ENCODE assay signal across 3 cellular contexts in genomic region chr20:34013532-34013931, GRCh38.
TF ChIP-seq lines count a peak whose summit lies in the region.

No MANE protein-coding gene starts in this region.

TF ChIP-seq in SK-N-SH, 30 proteins besides CTCF, POLR2A, EP300 and RAD21 (continued from another document):
- TF ChIP-seq IRF3 (IDR thresholded peaks at IDR 0.05; ENCODE audit: low read depth, low read length) (no peak), RFX5 (IDR thresholded peaks at IDR 0.05; ENCODE audit: low read length) (no peak), EZH2phosphoT487 (IDR thresholded peaks at IDR 0.05; ENCODE audit: borderline replicate concordance, low read depth) (no peak), ZBTB33 (IDR thresholded peaks at IDR 0.05; ENCODE audit: borderline replicate concordance, low read depth) (no peak), GATA2 (CRISPR knock-in tag; IDR thresholded peaks at IDR 0.05) (peak; percentile 46; the same call in 1 of the 2 replicates), NFIC (IDR thresholded peaks at IDR 0.05; ENCODE audit: borderline replicate concordance) (no peak)

TF ChIP-seq in SK-N-SH treated with all-trans-retinoic acid at 6 μM for 48 hours, 23 proteins besides CTCF, POLR2A, EP300 and RAD21 (continued from another document):
- no peak for TF ChIP-seq CREB5 (CRISPR knock-in tag; IDR thresholded peaks at IDR 0.05; ENCODE audit: low read depth)
- no peak for TF ChIP-seq PATZ1 (CRISPR knock-in tag; IDR thresholded peaks at IDR 0.05; ENCODE audit: borderline replicate concordance)
- TF ChIP-seq BACH2 (CRISPR knock-in tag; IDR thresholded peaks at IDR 0.05; ENCODE audit: borderline replicate concordance) = no peak
- TF ChIP-seq SNAI2 (CRISPR knock-in tag; IDR thresholded peaks at IDR 0.05) = no peak
- TF ChIP-seq ZNF565 (CRISPR knock-in tag; conservative IDR thresholded peaks at IDR 0.05; ENCODE audit: low read depth) = no peak
- TF ChIP-seq TSHZ2 (CRISPR knock-in tag; IDR thresholded peaks at IDR 0.05) = no peak
- no peak for TF ChIP-seq TCF4 (CRISPR knock-in tag; IDR thresholded peaks at IDR 0.05; ENCODE audit: borderline replicate concordance)
- TF ChIP-seq PPARA (CRISPR knock-in tag; IDR thresholded peaks at IDR 0.05; ENCODE audit: borderline replicate concordance) = no peak
- TF ChIP-seq TOX (CRISPR knock-in tag; IDR thresholded peaks at IDR 0.05; ENCODE audit: borderline replicate concordance) = no peak
- TF ChIP-seq ISL1 (CRISPR knock-in tag; IDR thresholded peaks at IDR 0.05) = no peak
- TF ChIP-seq ESRRG (CRISPR knock-in tag; IDR thresholded peaks at IDR 0.05) = no peak
- TF ChIP-seq ZFP3 (CRISPR knock-in tag; IDR thresholded peaks at IDR 0.05) = no peak
- no peak for TF ChIP-seq ZNF70 (CRISPR knock-in tag; IDR thresholded peaks at IDR 0.05)
- TF ChIP-seq CSRNP3 (CRISPR knock-in tag; IDR thresholded peaks at IDR 0.05) = no peak
- no peak for TF ChIP-seq ZC3H10 (CRISPR knock-in tag; IDR thresholded peaks at IDR 0.05)
- no peak for TF ChIP-seq POU6F1 (CRISPR knock-in tag; IDR thresholded peaks at IDR 0.05; ENCODE audit: borderline replicate concordance, low read depth)
- no peak for TF ChIP-seq ZFP30 (CRISPR knock-in tag; IDR thresholded peaks at IDR 0.05)
- no peak for TF ChIP-seq OSR1 (CRISPR knock-in tag; IDR thresholded peaks at IDR 0.05)

TF ChIP-seq in K562, 482 proteins besides CTCF, POLR2A, EP300 and RAD21 (continued from another document):
- TF ChIP-seq ZNF253 (CRISPR knock-in tag; conservative IDR thresholded peaks at IDR 0.05) = no peak
- no peak for TF ChIP-seq IRF2 (CRISPR knock-in tag; IDR thresholded peaks at IDR 0.05)
- no peak for TF ChIP-seq PRMT5 (CRISPR knock-in tag; IDR thresholded peaks at IDR 0.05)
- TF ChIP-seq HNRNPLL (IDR thresholded peaks at IDR 0.05; ENCODE audit: low read depth, low read length, poor library complexity, severe bottlenecking) = no peak
- TF ChIP-seq CHD2 (IDR thresholded peaks at IDR 0.05; ENCODE audit: low read depth, low read length) = no peak
- TF ChIP-seq RFX7 (CRISPR knock-in tag; IDR thresholded peaks at IDR 0.05) = no peak
- TF ChIP-seq ZNF609 (CRISPR knock-in tag; IDR thresholded peaks at IDR 0.05; ENCODE audit: borderline replicate concordance) = no peak
- TF ChIP-seq LCOR (CRISPR knock-in tag; IDR thresholded peaks at IDR 0.05) = no peak
- no peak for TF ChIP-seq SIN3A (IDR thresholded peaks at IDR 0.05; ENCODE audit: borderline replicate concordance in 2 of 2, control insufficient read depth in 1 of 2, low read depth in 2 of 2, low read length in 2 of 2)
- no peak for TF ChIP-seq MCM7 (IDR thresholded peaks at IDR 0.05)
- no peak for TF ChIP-seq BRF2 (IDR thresholded peaks at IDR 0.05; ENCODE audit: borderline replicate concordance, insufficient read depth, insufficient read length)
- no peak for TF ChIP-seq REST (CRISPR knock-in tag; IDR thresholded peaks at IDR 0.05; ENCODE audit: low read depth)
TF ChIP-seq in K562: peak in this region for 0.
